In genomic region chr11:31355817-31356216, GRCh38 we compare ENCODE assay signal across 25 cellular contexts. TPM values are rescaled to one million over a fixed set of nuclear protein-coding genes. Genes with fewer than 3 reads are reported as not detected.
"Had no signal": no experiment of that assay in that cellular context is flagged by ENCODE, and none has a peak within 500 bp of the region (broad histone marks: within the 10 kb centered on the region; RNA-seq: fewer than 3 reads in every experiment).

No MANE protein-coding gene starts in this region.

- H3K36me3 Mint-ChIP-seq: activated CD8-positive, alpha-beta memory T cell treated with anti-CD3 and anti-CD28 coated beads, Interleukin-2, amount 10 ng/mL, durations not matched to agents 7 days and 5 days; activated naive CD4-positive, alpha-beta T cell treated with anti-CD3 and anti-CD28 coated beads, Interleukin-2, amount 50 U/mL, for 72 hours; mesothelial cell of epicardium had no signal

- H3K9me3 Mint-ChIP-seq: activated B cell treated with CpG ODN at 0.5 μM for 24 hours; activated CD8-positive, alpha-beta T cell treated with anti-CD3 and anti-CD28 coated beads for 36 hours; activated naive CD4-positive, alpha-beta T cell treated with anti-CD3 and anti-CD28 coated beads, Interleukin-2, amount 50 U/mL, for 72 hours; activated T-helper 2 cell treated with anti-CD3 and anti-CD28 coated beads, Interferon-gamma antibody, Interleukin-2, Interleukin-4, amounts not matched to agents 10 μg/mL and 5 μg/mL and 100 μg/mL, durations not matched to agents 14 hours and 24 hours and 36 hours; mesothelial cell of epicardium; naive thymus-derived CD4-positive, alpha-beta T cell; T-helper 2 cell treated with Interferon-gamma antibody and Interleukin-4, amounts not matched to agents 5 μg/mL and 100 μg/mL, for 36 hours had no signal

- H3K27ac ChIP-seq: coronary artery, dorsolateral prefrontal cortex, pancreas, psoas muscle, right atrium auricular region, tibial nerve had no signal

- DNase-seq: activated B cell treated with CpG ODN at 0.5 μM for 24 hours; activated CD4-positive, alpha-beta T cell treated with anti-CD3 and anti-CD28 coated beads, Interleukin-2, amount 50 U/mL, for 1 hour; activated CD8-positive, alpha-beta memory T cell treated with anti-CD3 and anti-CD28 coated beads, Interleukin-2, amount 10 ng/mL, durations not matched to agents 7 days and 5 days; activated CD8-positive, alpha-beta T cell treated with anti-CD3 and anti-CD28 coated beads for 36 hours; activated naive CD4-positive, alpha-beta T cell; activated T-cell treated with anti-CD3 and anti-CD28 coated beads, Interleukin-2, amount 50 U/mL, for 48 hours; dorsolateral prefrontal cortex; effector memory CD4-positive, alpha-beta T cell; foreskin melanocyte; islet precursor cell; left colon; naive thymus-derived CD4-positive, alpha-beta T cell; pancreas; psoas muscle; stimulated activated CD4-positive, alpha-beta T cell treated with anti-CD3 and anti-CD28 coated beads, Interleukin-15, amount 100 ng/mL, for 24 hours; stimulated activated CD4-positive, alpha-beta T cell treated with anti-CD3 and anti-CD28 coated beads, Interleukin-2, amount 100 ng/mL, for 24 hours; stimulated activated naive CD4-positive, alpha-beta T cell; T-helper 1 cell had no signal

- H3K4me1 ChIP-seq: psoas muscle, right atrium auricular region, tibial nerve had no signal

- H3K4me1 Mint-ChIP-seq: activated B cell treated with CpG ODN at 0.5 μM for 24 hours; activated CD8-positive, alpha-beta memory T cell treated with anti-CD3 and anti-CD28 coated beads, Interleukin-2, amount 10 ng/mL, durations not matched to agents 7 days and 5 days; mesothelial cell of epicardium had no signal

- ATAC-seq: activated CD8-positive, alpha-beta memory T cell treated with anti-CD3 and anti-CD28 coated beads, Interleukin-2, amount 10 ng/mL, durations not matched to agents 7 days and 5 days; activated CD8-positive, alpha-beta T cell treated with anti-CD3 and anti-CD28 coated beads for 36 hours; activated naive CD4-positive, alpha-beta T cell treated with anti-CD3 and anti-CD28 coated beads, Interleukin-2, amount 50 U/mL, for 72 hours; left colon; naive thymus-derived CD4-positive, alpha-beta T cell; pancreas had no signal

- H3K27me3 ChIP-seq: dorsolateral prefrontal cortex, pancreas, right atrium auricular region, tibial nerve had no signal

- FAIRE-seq: pancreas had no signal

- H3K9me3 ChIP-seq: pancreas, psoas muscle, right atrium auricular region, tibial nerve had no signal

- H3K4me3 ChIP-seq: coronary artery, dorsolateral prefrontal cortex, pancreas, psoas muscle, right atrium auricular region, tibial nerve had no signal

- H3K27ac Mint-ChIP-seq: activated B cell treated with CpG ODN at 0.5 μM for 24 hours; activated CD8-positive, alpha-beta memory T cell treated with anti-CD3 and anti-CD28 coated beads, Interleukin-2, amount 10 ng/mL, durations not matched to agents 7 days and 5 days; activated CD8-positive, alpha-beta T cell treated with anti-CD3 and anti-CD28 coated beads for 36 hours; activated naive CD4-positive, alpha-beta T cell treated with anti-CD3 and anti-CD28 coated beads, Interleukin-2, amount 50 U/mL, for 72 hours; activated T-helper 2 cell treated with anti-CD3 and anti-CD28 coated beads, Interferon-gamma antibody, Interleukin-2, Interleukin-4, amounts not matched to agents 10 μg/mL and 5 μg/mL and 100 μg/mL, durations not matched to agents 14 hours and 24 hours and 36 hours; mesothelial cell of epicardium; T-helper 2 cell treated with Interferon-gamma antibody and Interleukin-4, amounts not matched to agents 5 μg/mL and 100 μg/mL, for 36 hours had no signal

- H3K4me3 Mint-ChIP-seq: activated B cell treated with CpG ODN at 0.5 μM for 24 hours; activated CD8-positive, alpha-beta memory T cell treated with anti-CD3 and anti-CD28 coated beads, Interleukin-2, amount 10 ng/mL, durations not matched to agents 7 days and 5 days; activated CD8-positive, alpha-beta T cell treated with anti-CD3 and anti-CD28 coated beads for 36 hours; mesothelial cell of epicardium; naive thymus-derived CD4-positive, alpha-beta T cell; T-helper 2 cell treated with Interferon-gamma antibody and Interleukin-4, amounts not matched to agents 5 μg/mL and 100 μg/mL, for 36 hours had no signal

- H3K36me3 ChIP-seq: pancreas, right atrium auricular region, tibial nerve had no signal

RNA-seq across cellular contexts. Expression of gene DCDC1, which starts 13.7 kb away (rescaled TPM):
- total RNA-seq: activated B cell treated with CpG ODN at 0.5 μM for 24 hours; activated CD8-positive, alpha-beta T cell treated with anti-CD3 and anti-CD28 coated beads for 36 hours; activated T-helper 2 cell treated with anti-CD3 and anti-CD28 coated beads, Interferon-gamma antibody, Interleukin-2, Interleukin-4, amounts not matched to agents 10 μg/mL and 5 μg/mL and 100 μg/mL, durations not matched to agents 14 hours and 24 hours and 36 hours; left colon; psoas muscle had no signal
- polyA plus RNA-seq: naive thymus-derived CD4-positive, alpha-beta T cell; psoas muscle had no signal
